20 cellular contexts compared by ENCODE assay signal in genomic region chr6:5271926-5272325, GRCh38. TPM values are rescaled to one million over a fixed set of nuclear protein-coding genes. Genes with fewer than 3 reads are reported as not detected.
A peak's percentile ranks its signal among the peaks of the same experiment; 100 is the strongest.
DNase-seq lines count a peak whose midpoint lies in the region; ATAC-seq, FAIRE-seq and TF ChIP-seq lines count a peak whose summit lies in the region.
"Had no signal": no experiment of that assay in that cellular context is flagged by ENCODE, and none has a peak within 500 bp of the region (broad histone marks: within the 10 kb centered on the region; RNA-seq: fewer than 3 reads in every experiment).

No MANE protein-coding gene starts in this region.

- intact Hi-C loops in mammary epithelial cell (cut with micrococcal nuclease) = loop anchor here (10.0 kb wide), 1 partner anchor 217 kb away; no protein-coding TSS in a partner anchor

- no peak for FAIRE-seq in urothelium cell line (lab: Jason Lieb, UNC)
- FAIRE-seq: GM12891, HTR-8/SVneo had no signal

- in situ Hi-C loops in mammary epithelial cell (cut with MboI; ENCODE audit: low sequenced_read_pairs in 2 of 2) = no loop called here

- no peak overlapping the region for H2AFZ ChIP-seq in mammary epithelial cell (ENCODE audit: low read depth, low read length)
- H2AFZ ChIP-seq: GM23248 had no signal

- H3K4me1 ChIP-seq in mammary epithelial cell (ENCODE audit: insufficient read depth, low read length) = peaks cover 16% of the 10 kb centered on the region

- H3K79me2 ChIP-seq in mammary epithelial cell (ENCODE audit: insufficient read depth, low read length) = peaks cover 48% of the 10 kb centered on the region

- POLR2A ChIA-PET in RWPE1 (lab: Yijun Ruan, JAX; ENCODE audit: low non-redundant PET) = no interaction called here

- H3K27me3 ChIP-seq in mammary epithelial cell (ENCODE audit: insufficient read depth, low read length) = no peaks in the 10 kb centered on the region
- H3K27me3 ChIP-seq: BE2C had no signal

- no peak for TF ChIP-seq CTCF in RWPE1 (conservative IDR thresholded peaks at IDR 0.05; ENCODE audit: low read depth)
- TF ChIP-seq CTCF in mammary epithelial cell (conservative IDR thresholded peaks at IDR 0.05 in 1 of 2, IDR thresholded peaks at IDR 0.05 in 1 of 2; ENCODE audit: extremely low read depth in 1 of 2, insufficient read depth in 1 of 2, low read depth in 1 of 2, low read length in 2 of 2) = no peak

- peak overlapping the region; percentile 51 for H3K4me2 ChIP-seq in mammary epithelial cell (ENCODE audit: insufficient read depth, low read depth, low read length)

- no peaks in the 10 kb centered on the region for H4K20me1 ChIP-seq in mammary epithelial cell (ENCODE audit: insufficient read depth, low read length)

- CTCF ChIA-PET in RWPE1 (lab: Yijun Ruan, JAX) (interaction anchor here (0.9 kb wide), 1 partner anchor 1275 kb away, joined by 3 read pairs; no protein-coding TSS in a partner anchor), mammary epithelial cell (lab: Charles Lee; ENCODE audit: low non-redundant PET) (no interaction called here)

- no peaks in the 10 kb centered on the region for H3K9me3 ChIP-seq in mammary epithelial cell (replicated peaks; ENCODE audit: insufficient read depth, low read length)
- H3K9me3 ChIP-seq: BE2C, HAP-1 had no signal

- H3K27ac ChIP-seq in RWPE1 (no peak overlapping the region), mammary epithelial cell (ENCODE audit: insufficient read depth, low read depth, low read length) (peak overlapping the region; percentile 90)
- H3K27ac ChIP-seq: GM23248, HL-60 had no signal

- dilution Hi-C loops in mammary epithelial cell (cut with HindIII; ENCODE audit: low sequenced_read_pairs) = no loop called here

- ATAC-seq in esophagus mucosa (peak; percentile 91), HG02623 (IDR thresholded peaks at IDR 0.05; ENCODE audit: unreplicated experiment) (no peak), HG03457 (IDR thresholded peaks at IDR 0.05; ENCODE audit: unreplicated experiment) (no peak)

- no peak overlapping the region for H3K4me3 ChIP-seq in mammary epithelial cell (replicated peaks in 1 of 3; ENCODE audit: insufficient read depth in 1 of 3, low read depth in 2 of 3, low read length in 3 of 3)
- H3K4me3 ChIP-seq: GM23248, HAP-1 had no signal

- 43% methylated on average over 6 of the region's 6 CpGs for WGBS in mammary epithelial cell (ENCODE audit: low coverage, missing lambda C conversion rate)

- no peaks in the 10 kb centered on the region for H3K36me3 ChIP-seq in mammary epithelial cell (ENCODE audit: insufficient read depth, low read length)
- H3K36me3 ChIP-seq: BE2C, HAP-1 had no signal

- no peak overlapping the region for H3K9ac ChIP-seq in mammary epithelial cell (ENCODE audit: insufficient read depth, low read length)
- H3K9ac ChIP-seq: GM23248 had no signal

- DNase-seq in RWPE1 (ENCODE audit: low spot score) (peak; percentile 60), mammary epithelial cell (peak; percentile 95), urothelium cell line (ENCODE audit: low spot score) (no peak)
- DNase-seq: ACHN; BE2C; C1 segment of cervical spinal cord; CD4-positive, CD25-positive, alpha-beta regulatory T cell; CD8-positive, alpha-beta memory T cell; COR-L47; DMS53; DND-41; EL; GM23248 had no signal

- BruUV-seq in mammary epithelial cell (replicated peaks; lab: Mats Ljungman, UMichigan) = no TSS peak

RNA-seq across cellular contexts. Expression of gene FARS2, which starts 10.6 kb away (rescaled TPM):
- total RNA-seq in mammary epithelial cell (10 to 100 TPM; 18.0 to 32.2 TPM), esophagus mucosa (15.4 TPM)
- polyA plus RNA-seq in mammary epithelial cell = 21.8 TPM
- 75.5 TPM for polyA minus RNA-seq in mammary epithelial cell

RNA-seq across cellular contexts. Expression of gene LYRM4, which starts 11.2 kb away (rescaled TPM):
- total RNA-seq in mammary epithelial cell = 10 to 100 TPM; 13.7 to 42.3 TPM
- polyA plus RNA-seq in mammary epithelial cell = 35.1 TPM
- polyA minus RNA-seq in mammary epithelial cell = 23.7 TPM
- total RNA-seq in esophagus mucosa = 20.3 TPM
